ENCODE assay signal across 31 cellular contexts in genomic region chr20:4235512-4236043, GRCh38. TPM values are rescaled to one million over a fixed set of nuclear protein-coding genes. Genes with fewer than 3 reads are reported as not detected.
"Had no signal": no experiment of that assay in that cellular context is flagged by ENCODE, and none has a peak within 500 bp of the region (broad histone marks: within the 10 kb centered on the region; RNA-seq: fewer than 3 reads in every experiment).

No MANE protein-coding gene starts in this region.

- H3K4me3 ChIP-seq: left lung, lung, pancreas, prostate gland, sigmoid colon, smooth muscle cell, stomach, testis, tibial artery, uterus had no signal

- FAIRE-seq: islet of Langerhans, kidney, pancreas had no signal

- H3K27ac ChIP-seq: left lung, pancreas, prostate gland, sigmoid colon, testis, tibial artery had no signal

- H3K36me3 Mint-ChIP-seq: immature natural killer cell; mesothelial cell of epicardium; naive thymus-derived CD4-positive, alpha-beta T cell; natural killer cell treated with Interleukin-12 subunit alpha and Interleukin-12 subunit beta and Interleukin-15 and Interleukin-18, amount 100 ng/mL, for 72 hours; stimulated activated naive B cell treated with anti-CD40 and anti-IgM and Interleukin-4, amounts not matched to agents 10 μg/mL and 1 μg/mL and 100 μg/mL, for 72 hours had no signal

- ATAC-seq: left colon; left lung; naive thymus-derived CD4-positive, alpha-beta T cell; pancreas; right cardiac atrium; stimulated activated naive B cell treated with anti-CD40 and anti-IgM and Interleukin-4, amounts not matched to agents 10 μg/mL and 1 μg/mL and 100 μg/mL, for 72 hours; stimulated activated naive CD8-positive, alpha-beta T cell treated with anti-CD3 and anti-CD28 coated beads, Interleukin-15, Interleukin-2, amounts not matched to agents 100 U/mL and 50 U/mL, for 24 hours had no signal

- H3K27ac Mint-ChIP-seq: immature natural killer cell; mesothelial cell of epicardium; naive thymus-derived CD4-positive, alpha-beta T cell; natural killer cell treated with Interleukin-12 subunit alpha and Interleukin-12 subunit beta and Interleukin-15 and Interleukin-18, amount 100 ng/mL, for 72 hours; stimulated activated naive B cell treated with anti-CD40 and anti-IgM and Interleukin-4, amounts not matched to agents 10 μg/mL and 1 μg/mL and 100 μg/mL, for 72 hours had no signal

- H3K4me1 Mint-ChIP-seq: immature natural killer cell; mesothelial cell of epicardium; stimulated activated naive B cell treated with anti-CD40 and anti-IgM and Interleukin-4, amounts not matched to agents 10 μg/mL and 1 μg/mL and 100 μg/mL, for 72 hours had no signal

- H3K4me1 ChIP-seq: left lung, pancreas, prostate gland had no signal

- H3K36me3 ChIP-seq: left lung, pancreas, prostate gland, sigmoid colon, stomach, tibial artery, uterus had no signal

- H3K27me3 ChIP-seq: pancreas, sigmoid colon, testis, tibial artery, uterus had no signal

- DNase-seq: hypothalamus; immature natural killer cell; kidney; left colon; left lung; mesendoderm; naive thymus-derived CD4-positive, alpha-beta T cell; pancreas; retina; right cardiac atrium; sigmoid colon; stimulated activated CD4-positive, alpha-beta T cell treated with anti-CD3 and anti-CD28 coated beads, Interleukin-1b, Interleukin-23, amount 100 ng/mL, for 48 hours; stimulated activated CD4-positive, alpha-beta T cell treated with anti-CD3 and anti-CD28 coated beads, Interleukin-2, amount 100 ng/mL, for 48 hours; stimulated activated CD4-positive, alpha-beta T cell treated with anti-CD3 and anti-CD28 coated beads, Interleukin-4, amount 100 ng/mL, for 4 hours; stimulated activated CD8-positive, alpha-beta memory T cell treated with anti-CD3 and anti-CD28 coated beads, Interleukin-4, amount 100 ng/mL, for 48 hours; stimulated activated naive B cell treated with anti-CD40 and anti-IgM and Interleukin-4, amounts not matched to agents 10 μg/mL and 1 μg/mL and 100 μg/mL, for 72 hours; stimulated activated naive CD8-positive, alpha-beta T cell treated with anti-CD3 and anti-CD28 coated beads, Interleukin-15, Interleukin-2, amounts not matched to agents 100 U/mL and 50 U/mL, for 24 hours; stomach; testis; tibial artery; trophoblast cell; uterus had no signal

- H3K9me3 ChIP-seq: pancreas, prostate gland, sigmoid colon, testis, tibial artery, uterus had no signal

- H3K9me3 Mint-ChIP-seq: immature natural killer cell; natural killer cell treated with Interleukin-12 subunit alpha and Interleukin-12 subunit beta and Interleukin-15 and Interleukin-18, amount 100 ng/mL, for 72 hours had no signal

- H3K4me3 Mint-ChIP-seq: immature natural killer cell; mesothelial cell of epicardium; naive thymus-derived CD4-positive, alpha-beta T cell; natural killer cell treated with Interleukin-12 subunit alpha and Interleukin-12 subunit beta and Interleukin-15 and Interleukin-18, amount 100 ng/mL, for 72 hours; stimulated activated naive B cell treated with anti-CD40 and anti-IgM and Interleukin-4, amounts not matched to agents 10 μg/mL and 1 μg/mL and 100 μg/mL, for 72 hours had no signal

- H3K4me2 ChIP-seq: smooth muscle cell had no signal

RNA-seq across cellular contexts. Expression of gene ADRA1D, which starts 13.5 kb away (rescaled TPM):
- total RNA-seq: mesothelial cell of epicardium; mononuclear cell; naive thymus-derived CD4-positive, alpha-beta T cell; natural killer cell treated with Interleukin-12 subunit alpha and Interleukin-12 subunit beta and Interleukin-15 and Interleukin-18, amount 100 ng/mL, for 72 hours; osteoblast; smooth muscle cell had no signal
- polyA plus RNA-seq: immature natural killer cell; naive thymus-derived CD4-positive, alpha-beta T cell; neural cell; smooth muscle cell had no signal
